In genomic region chr11:70423523-70424505, GRCh38 we compare ENCODE assay signal across 8 cellular contexts. TPM values are rescaled to one million over a fixed set of nuclear protein-coding genes. Genes with fewer than 3 reads are reported as not detected.
A peak's percentile ranks its signal among the peaks of the same experiment; 100 is the strongest.
DNase-seq lines count a peak whose midpoint lies in the region; ATAC-seq, FAIRE-seq and TF ChIP-seq lines count a peak whose summit lies in the region.

No MANE protein-coding gene starts in this region.

- TF ChIP-seq CTCF in GM10266 (IDR thresholded peaks at IDR 0.05; ENCODE audit: control insufficient read depth, insufficient read depth, low read depth, missing control alignments) = no peak
- no peak for TF ChIP-seq CTCF in natural killer cell (IDR thresholded peaks at IDR 0.05)

- peaks cover 46 to 63% of the 10 kb centered on the region in 2 donors for H3K27me3 Mint-ChIP-seq in natural killer cell (ENCODE audit: low read depth in 2 of 2)

- H3K9me3 Mint-ChIP-seq in natural killer cell = no peaks in the 10 kb centered on the region

- intact Hi-C loops in natural killer cell (cut with micrococcal nuclease) = loop anchor here (2.0 kb wide), 1 partner anchor 59 kb away; no protein-coding TSS in a partner anchor

- H3K4me3 Mint-ChIP-seq in natural killer cell = peak overlapping the region; percentile 83

- no peaks in the 10 kb centered on the region for H3K36me3 Mint-ChIP-seq in natural killer cell

- H3K27me3 ChIP-seq in effector memory CD4-positive, alpha-beta T cell (replicated peaks; ENCODE audit: control insufficient read depth, insufficient read depth, low read length, poor library complexity, severe bottlenecking) = no peaks in the 10 kb centered on the region

- peak; percentile 79 for FAIRE-seq in HTR-8/SVneo (lab: Jason Lieb, UNC)

- ATAC-seq in natural killer cell = peak; percentile 81 to 88 (median 82)

- H3K4me1 Mint-ChIP-seq in natural killer cell = peaks cover 34 to 40% of the 10 kb centered on the region in 2 donors

- no peaks in the 10 kb centered on the region for H3K9me3 ChIP-seq in effector memory CD4-positive, alpha-beta T cell (ENCODE audit: control insufficient read depth, low read length)

- no peak overlapping the region for H3K27ac ChIP-seq in effector memory CD4-positive, alpha-beta T cell (ENCODE audit: insufficient read depth, low read length, poor library complexity, severe bottlenecking)

- H3K4me1 ChIP-seq in effector memory CD4-positive, alpha-beta T cell (ENCODE audit: control insufficient read depth, insufficient read depth, low read length, poor library complexity, severe bottlenecking) = no peaks in the 10 kb centered on the region

- no peak overlapping the region for H3K4me3 ChIP-seq in effector memory CD4-positive, alpha-beta T cell (ENCODE audit: insufficient read depth, low read depth, low read length, poor library complexity, severe bottlenecking)

- H3K36me3 ChIP-seq in effector memory CD4-positive, alpha-beta T cell (ENCODE audit: control insufficient read depth, insufficient read depth, low read length) = no peaks in the 10 kb centered on the region

- H3K27ac Mint-ChIP-seq in natural killer cell = peak overlapping the region; percentile 93 to 94

- in situ Hi-C loops in G401 (cut with HindIII; ENCODE audit: low sequenced_read_pairs) = no loop called here

- DNase-seq in GM10266 (ENCODE audit: extremely low spot score) (peak; percentile 43), HTR-8/SVneo (ENCODE audit: insufficient read length, low spot score) (peak; percentile 71), natural killer cell (peak; percentile 83), G401 (ENCODE audit: low spot score) (no peak), NCI-H1694 (lab: John Stamatoyannopoulos, UW) (no peak)
- DNase-seq in activated gamma-delta T cell treated with anti-CD3 and anti-CD28 coated beads, Interleukin-2, amount 50 U/mL, for 16 hours (ENCODE audit: low read depth) = peak; percentile 29
- no peak for DNase-seq in effector CD8-positive, alpha-beta T cell (lab: John Stamatoyannopoulos, UW)
- DNase-seq in effector memory CD4-positive, alpha-beta T cell = no peak

RNA-seq across cellular contexts. Expression of gene CTTN, which starts 25.5 kb away (rescaled TPM):
- 1 to 10 TPM in 2 of 3 donors, under 1 TPM in 1; 0.59 to 5.8 (median 1.8) TPM for total RNA-seq in natural killer cell
- 89.0 and 121 TPM in 2 replicates for total RNA-seq in G401 (2014; rRNA removed; shearing (Covaris generic))

Comparison
In these comparisons a context has a peak if more than half of its experiments do, and no peak if none do; other contexts are left out.
1. DNase-seq: peak in GM10266 (single experiment), HTR-8/SVneo (single experiment), activated gamma-delta T cell treated with anti-CD3 and anti-CD28 coated beads, Interleukin-2, amount 50 U/mL, for 16 hours (single experiment) and natural killer cell (single experiment); none in effector CD8-positive, alpha-beta T cell (single experiment), effector memory CD4-positive, alpha-beta T cell (0 of 3), G401 (single experiment) and NCI-H1694 (single experiment).
2. RNA of gene CTTN, which starts 25.5 kb away (total RNA-seq): 89.0 to 121 TPM in G401; 0.59 to 5.8 TPM in natural killer cell; every median in the first group is over 10 times any median in the second.